In the genomic region with DNA sequence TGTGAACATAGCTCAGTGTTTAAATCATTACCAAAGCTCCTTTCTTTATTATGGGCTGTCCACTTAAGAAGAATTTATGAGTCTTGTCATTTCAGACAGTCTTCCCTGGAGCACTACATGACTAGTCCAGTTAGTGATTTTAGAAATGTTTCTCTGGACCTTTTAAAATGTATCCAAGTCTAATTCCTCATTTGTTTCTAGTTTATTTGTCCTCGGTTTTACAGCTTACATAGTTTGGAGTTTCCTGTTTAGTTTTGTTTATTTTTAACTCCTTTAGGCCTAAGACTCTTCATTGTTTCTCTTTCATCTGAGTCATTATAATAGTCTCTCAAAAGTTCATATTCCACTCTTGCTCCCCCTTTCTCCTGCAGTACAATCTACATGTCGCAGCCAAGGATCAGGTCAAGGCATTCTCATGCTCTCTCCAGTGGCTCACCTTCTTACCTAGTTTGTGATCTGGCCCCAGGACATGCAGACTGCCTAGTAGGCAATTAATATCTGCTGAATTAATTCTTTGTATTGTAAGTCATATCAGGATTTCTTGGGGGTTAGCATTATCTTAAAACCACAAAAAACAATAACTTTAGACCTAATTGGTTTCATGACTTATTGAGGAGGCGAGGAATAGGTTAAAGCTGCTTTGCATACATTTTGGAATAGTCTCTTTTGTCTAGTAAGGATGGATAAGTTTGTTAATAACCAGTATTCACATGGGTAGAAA, we compare ENCODE assay signal across 11 cellular contexts.
DNase-seq lines count a peak whose midpoint lies in the region; ATAC-seq and TF ChIP-seq lines count a peak whose summit lies in the region.
"Had no signal": no experiment of that assay in that cellular context is flagged by ENCODE, and none has a peak within 500 bp of the region (broad histone marks: within the 10 kb centered on the region; RNA-seq: fewer than 3 reads in every experiment).

No MANE protein-coding gene starts in this region.

- H3K9me3 ChIP-seq in RWPE2 (ENCODE audit: severe bottlenecking), result no peaks in the 10 kb centered on the region
- H3K9me3 ChIP-seq: right lobe of liver had no signal

- H3K9me2 ChIP-seq in GM23338 (ENCODE audit: insufficient read depth), result no peaks in the 10 kb centered on the region

- DNase-seq in GM23338 (ENCODE audit: low spot score) (no peak), RWPE2 (ENCODE audit: low spot score) (no peak), fibroblast of gingiva (ENCODE audit: low read depth) (peak; percentile 29), lower leg skin (ENCODE audit: low spot score in 2 of 2) (no peak), HUDEP-2 (lab: John Stamatoyannopoulos, UW; ENCODE audit: unreplicated experiment in 76 of 76) (no peak)
- DNase-seq in stimulated activated effector memory CD8-positive, alpha-beta T cell treated with anti-CD3 and anti-CD28 coated beads, Interleukin-12 subunit alpha, Interleukin-12 subunit beta, amount 100 ng/mL, for 72 hours (ENCODE audit: low spot score in 2 of 2), result no peak
- no peak for DNase-seq in activated CD4-positive, alpha-beta T cell treated with anti-CD3 and anti-CD28 coated beads, Interleukin-2, amount 10 ng/mL, durations not matched to agents 24 days and 14 days
- DNase-seq: DMS79 treated with DMSO at 0.1 percent for 48 hours, NCI-H1436 treated with DMSO at 0.1 percent for 48 hours, right lobe of liver, SHP77 treated with DMSO at 0.1 percent for 48 hours had no signal

- no peak overlapping the region; the same call in 1 of the 2 replicates for H3K27ac Mint-ChIP-seq in GM23338
- peak overlapping the region; percentile 20 for H3K27ac Mint-ChIP-seq in stimulated activated effector memory CD8-positive, alpha-beta T cell treated with anti-CD3 and anti-CD28 coated beads, Interleukin-12 subunit alpha, Interleukin-12 subunit beta, amount 100 ng/mL, for 72 hours
- H3K27ac Mint-ChIP-seq in activated CD4-positive, alpha-beta T cell treated with anti-CD3 and anti-CD28 coated beads, Interleukin-2, amount 10 ng/mL, durations not matched to agents 24 days and 14 days, result no peak overlapping the region

- TF ChIP-seq CTCF in GM23338 (conservative IDR thresholded peaks at IDR 0.05; ENCODE audit: low read depth in 2 of 2), result no peak
- TF ChIP-seq CTCF in RWPE2 (IDR thresholded peaks at IDR 0.05; ENCODE audit: poor library complexity, severe bottlenecking), result no peak
- no peak for TF ChIP-seq CTCF in lower leg skin (IDR thresholded peaks at IDR 0.05)

- H3K27me3 Mint-ChIP-seq in GM23338 (ENCODE audit: insufficient read depth, low read depth, poor library complexity), result peaks cover 3% of the 10 kb centered on the region
- H3K27me3 Mint-ChIP-seq in activated CD4-positive, alpha-beta T cell treated with anti-CD3 and anti-CD28 coated beads, Interleukin-2, amount 10 ng/mL, durations not matched to agents 24 days and 14 days, result no peaks in the 10 kb centered on the region

- ATAC-seq in GM23338, result peak; percentile 45
- peak; percentile 87 for ATAC-seq in RWPE2 (ENCODE audit: low read depth)
- peak; percentile 28 for ATAC-seq in stimulated activated effector memory CD8-positive, alpha-beta T cell treated with anti-CD3 and anti-CD28 coated beads, Interleukin-12 subunit alpha, Interleukin-12 subunit beta, amount 100 ng/mL, for 72 hours
- ATAC-seq: right lobe of liver had no signal

- H3K27ac ChIP-seq in GM23338 (ENCODE audit: low read depth), result no peak overlapping the region
- peak overlapping the region; percentile 64 for H3K27ac ChIP-seq in RWPE2 (ENCODE audit: poor library complexity, severe bottlenecking)
- H3K27ac ChIP-seq: right lobe of liver had no signal

- H3K4me1 Mint-ChIP-seq in GM23338, result peaks cover 35% of the 10 kb centered on the region
- peaks cover 26% of the 10 kb centered on the region for H3K4me1 Mint-ChIP-seq in stimulated activated effector memory CD8-positive, alpha-beta T cell treated with anti-CD3 and anti-CD28 coated beads, Interleukin-12 subunit alpha, Interleukin-12 subunit beta, amount 100 ng/mL, for 72 hours
- H3K4me1 Mint-ChIP-seq in activated CD4-positive, alpha-beta T cell treated with anti-CD3 and anti-CD28 coated beads, Interleukin-2, amount 10 ng/mL, durations not matched to agents 24 days and 14 days, result peaks cover 6% of the 10 kb centered on the region

- no peaks in the 10 kb centered on the region for H3K36me3 ChIP-seq in GM23338 (ENCODE audit: insufficient read depth)
- H3K36me3 ChIP-seq in RWPE2 (ENCODE audit: low read depth), result peaks cover 3% of the 10 kb centered on the region; the same call in 1 of the 2 replicates
- H3K36me3 ChIP-seq: right lobe of liver had no signal

- peak overlapping the region; percentile 68 for H3K4me2 ChIP-seq in GM23338

- H4K20me1 ChIP-seq in GM23338 (replicated peaks; ENCODE audit: insufficient read depth), result peaks cover 14% of the 10 kb centered on the region

- peaks cover 2% of the 10 kb centered on the region; the same call in 1 of the 3 replicates for H3K36me3 Mint-ChIP-seq in GM23338 (ENCODE audit: low read depth)
- H3K36me3 Mint-ChIP-seq in stimulated activated effector memory CD8-positive, alpha-beta T cell treated with anti-CD3 and anti-CD28 coated beads, Interleukin-12 subunit alpha, Interleukin-12 subunit beta, amount 100 ng/mL, for 72 hours, result peaks cover 6% of the 10 kb centered on the region
- peaks cover 2% of the 10 kb centered on the region for H3K36me3 Mint-ChIP-seq in activated CD4-positive, alpha-beta T cell treated with anti-CD3 and anti-CD28 coated beads, Interleukin-2, amount 10 ng/mL, durations not matched to agents 24 days and 14 days (ENCODE audit: low read depth)

- no peak overlapping the region for H3K4me3 ChIP-seq in GM23338
- H3K4me3 ChIP-seq in RWPE2 (ENCODE audit: severe bottlenecking), result no peak overlapping the region
- no peak overlapping the region for H3K4me3 ChIP-seq in lower leg skin (ENCODE audit: low read depth, poor library complexity, severe bottlenecking)
- H3K4me3 ChIP-seq: right lobe of liver had no signal

- H2AFZ ChIP-seq in GM23338, result no peak overlapping the region

- H3K4me1 ChIP-seq in GM23338 (ENCODE audit: insufficient read depth), result peaks cover 30% of the 10 kb centered on the region
- peaks cover 14% of the 10 kb centered on the region for H3K4me1 ChIP-seq in RWPE2 (ENCODE audit: insufficient read depth, poor library complexity, severe bottlenecking)
- H3K4me1 ChIP-seq: right lobe of liver had no signal

- H3K4me3 Mint-ChIP-seq in GM23338, result no peak overlapping the region
- H3K4me3 Mint-ChIP-seq in stimulated activated effector memory CD8-positive, alpha-beta T cell treated with anti-CD3 and anti-CD28 coated beads, Interleukin-12 subunit alpha, Interleukin-12 subunit beta, amount 100 ng/mL, for 72 hours, result no peak overlapping the region
- H3K4me3 Mint-ChIP-seq in activated CD4-positive, alpha-beta T cell treated with anti-CD3 and anti-CD28 coated beads, Interleukin-2, amount 10 ng/mL, durations not matched to agents 24 days and 14 days, result no peak overlapping the region

- WGBS in lower leg skin, 2 donors, result 74 to 78% methylated on average over 3 of the region's 3 CpGs

- H3F3A ChIP-seq in GM23338 (replicated peaks; ENCODE audit: low read depth), result no peaks in the 10 kb centered on the region

- peaks cover 39% of the 10 kb centered on the region for H3K79me2 ChIP-seq in GM23338 (replicated peaks; ENCODE audit: insufficient read depth)

- intact Hi-C loops in activated CD4-positive, alpha-beta T cell treated with anti-CD3 and anti-CD28 coated beads, Interleukin-2, amount 10 ng/mL, durations not matched to agents 24 days and 14 days (cut with micrococcal nuclease), result no loop called here
- intact Hi-C loops in lower leg skin (cut with DNase I; ENCODE audit: low total_unique reads), result no loop called here

- H3K27me3 ChIP-seq in GM23338 (ENCODE audit: insufficient read depth) (no peaks in the 10 kb centered on the region), RWPE2 (ENCODE audit: insufficient read depth, poor library complexity, severe bottlenecking) (no peaks in the 10 kb centered on the region)
- H3K27me3 ChIP-seq: right lobe of liver had no signal

- H3K9me3 Mint-ChIP-seq in GM23338, result no peaks in the 10 kb centered on the region
- H3K9me3 Mint-ChIP-seq in stimulated activated effector memory CD8-positive, alpha-beta T cell treated with anti-CD3 and anti-CD28 coated beads, Interleukin-12 subunit alpha, Interleukin-12 subunit beta, amount 100 ng/mL, for 72 hours, result no peaks in the 10 kb centered on the region
- no peaks in the 10 kb centered on the region for H3K9me3 Mint-ChIP-seq in activated CD4-positive, alpha-beta T cell treated with anti-CD3 and anti-CD28 coated beads, Interleukin-2, amount 10 ng/mL, durations not matched to agents 24 days and 14 days

- no peak for TF ChIP-seq POLR2A in lower leg skin (IDR thresholded peaks at IDR 0.05)

TF ChIP-seq in GM23338, 12 proteins besides CTCF, POLR2A, EP300 and RAD21 (continues in another document):
- TF ChIP-seq STAT1 (IDR thresholded peaks at IDR 0.05; ENCODE audit: unreplicated experiment) (no peak), POLR2AphosphoS5 (IDR thresholded peaks at IDR 0.05; ENCODE audit: low read depth) (no peak), EZH2 (IDR thresholded peaks at IDR 0.05; ENCODE audit: low read depth, unreplicated experiment) (no peak), ZNF331 (CRISPR knock-in tag; IDR thresholded peaks at IDR 0.05; ENCODE audit: low read depth) (no peak), REST (IDR thresholded peaks at IDR 0.05; ENCODE audit: unreplicated experiment) (no peak), NANOG (IDR thresholded peaks at IDR 0.05; ENCODE audit: borderline replicate concordance) (no peak), ZNF114 (CRISPR knock-in tag; IDR thresholded peaks at IDR 0.05) (no peak)

Comparison
In these comparisons a context has a peak if more than half of its experiments do, and no peak if none do; other contexts are left out.
1. ATAC-seq: peak in every context shown above with its lines; median percentile 87 in RWPE2; 45 in GM23338; 28 in stimulated activated effector memory CD8-positive, alpha-beta T cell treated with anti-CD3 and anti-CD28 coated beads, Interleukin-12 subunit alpha, Interleukin-12 subunit beta, amount 100 ng/mL, for 72 hours.